ENCODE assay signal across 1 cellular context in the genomic region with DNA sequence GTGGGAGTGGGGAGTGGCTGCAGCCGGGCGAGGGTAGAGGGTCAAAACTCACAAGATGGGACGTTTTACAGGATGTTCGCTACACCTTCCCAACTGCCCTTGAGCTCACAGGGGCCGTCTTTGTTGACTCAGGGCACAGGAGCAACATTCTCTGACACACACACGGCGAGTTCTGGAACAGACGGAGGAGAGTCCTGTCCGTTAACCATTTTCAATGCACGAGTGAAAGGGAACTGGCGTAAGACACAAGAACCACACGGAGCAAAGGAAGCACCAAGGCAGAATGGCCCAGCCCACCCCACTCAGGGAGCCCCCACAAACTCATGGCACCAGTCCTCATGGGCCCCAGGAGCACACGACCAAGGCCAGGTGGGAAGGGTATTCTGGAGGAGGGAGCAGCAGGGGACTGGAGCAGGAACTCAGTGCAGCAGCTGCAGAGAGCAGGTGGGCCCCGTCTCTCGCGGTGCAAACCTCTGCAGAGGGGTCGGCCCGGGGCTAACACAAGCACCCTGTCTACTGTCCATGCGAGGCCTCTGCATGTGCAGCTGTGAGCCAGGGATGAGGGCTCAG.
TF ChIP-seq lines count a peak whose summit lies in the region.

No MANE protein-coding gene starts in this region.

TF ChIP-seq in HepG2, 621 proteins besides CTCF, POLR2A, EP300 and RAD21 (continued from another document and continues in another):
- TF ChIP-seq ZNF18 (CRISPR knock-in tag; IDR thresholded peaks at IDR 0.05; ENCODE audit: insufficient replicate concordance) (peak; percentile 31), ZSCAN9 (CRISPR knock-in tag; IDR thresholded peaks at IDR 0.05; ENCODE audit: borderline replicate concordance) (peak; percentile 50; the same call in 1 of the 2 replicates), GPN1 (CRISPR knock-in tag; IDR thresholded peaks at IDR 0.05; ENCODE audit: borderline replicate concordance) (no peak), ZMYM2 (CRISPR knock-in tag; IDR thresholded peaks at IDR 0.05) (0 out of 2 replicates have a peak, but pooled peaks have one; percentile 15), ZNF143 (CRISPR knock-in tag; IDR thresholded peaks at IDR 0.05) (peak; percentile 46; the same call in 1 of the 2 replicates), ZNF678 (CRISPR knock-in tag; IDR thresholded peaks at IDR 0.05) (no peak), FOXO1 (CRISPR knock-in tag; IDR thresholded peaks at IDR 0.05) (peak; percentile 61; the same call in 1 of the 2 replicates), SKI (IDR thresholded peaks at IDR 0.05; ENCODE audit: partially characterized antibody) (no peak), ZNF205 (CRISPR knock-in tag; IDR thresholded peaks at IDR 0.05) (peak; percentile 82; the same call in 1 of the 2 replicates), SP5 (CRISPR knock-in tag; IDR thresholded peaks at IDR 0.05; ENCODE audit: borderline replicate concordance, low read depth) (peak; percentile 42; the same call in 1 of the 2 replicates), SCMH1 (CRISPR knock-in tag; IDR thresholded peaks at IDR 0.05; ENCODE audit: borderline replicate concordance) (no peak), ZNF891 (CRISPR knock-in tag; IDR thresholded peaks at IDR 0.05) (peak; percentile 57; the same call in 1 of the 2 replicates), SRF (IDR thresholded peaks at IDR 0.05; ENCODE audit: low read depth, low read length) (no peak)
- TF ChIP-seq, protein P1, sequence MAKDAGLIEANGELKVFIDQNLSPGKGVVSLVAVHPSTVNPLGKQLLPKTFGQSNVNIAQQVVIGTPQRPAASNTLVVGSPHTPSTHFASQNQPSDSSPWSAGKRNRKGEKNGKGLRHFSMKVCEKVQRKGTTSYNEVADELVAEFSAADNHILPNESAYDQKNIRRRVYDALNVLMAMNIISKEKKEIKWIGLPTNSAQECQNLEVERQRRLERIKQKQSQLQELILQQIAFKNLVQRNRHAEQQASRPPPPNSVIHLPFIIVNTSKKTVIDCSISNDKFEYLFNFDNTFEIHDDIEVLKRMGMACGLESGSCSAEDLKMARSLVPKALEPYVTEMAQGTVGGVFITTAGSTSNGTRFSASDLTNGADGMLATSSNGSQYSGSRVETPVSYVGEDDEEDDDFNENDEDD (CRISPR knock-in tag; IDR thresholded peaks at IDR 0.05; ENCODE audit: borderline replicate concordance) = peak; percentile 24; the same call in 1 of the 2 replicates
- TF ChIP-seq, protein P2, sequence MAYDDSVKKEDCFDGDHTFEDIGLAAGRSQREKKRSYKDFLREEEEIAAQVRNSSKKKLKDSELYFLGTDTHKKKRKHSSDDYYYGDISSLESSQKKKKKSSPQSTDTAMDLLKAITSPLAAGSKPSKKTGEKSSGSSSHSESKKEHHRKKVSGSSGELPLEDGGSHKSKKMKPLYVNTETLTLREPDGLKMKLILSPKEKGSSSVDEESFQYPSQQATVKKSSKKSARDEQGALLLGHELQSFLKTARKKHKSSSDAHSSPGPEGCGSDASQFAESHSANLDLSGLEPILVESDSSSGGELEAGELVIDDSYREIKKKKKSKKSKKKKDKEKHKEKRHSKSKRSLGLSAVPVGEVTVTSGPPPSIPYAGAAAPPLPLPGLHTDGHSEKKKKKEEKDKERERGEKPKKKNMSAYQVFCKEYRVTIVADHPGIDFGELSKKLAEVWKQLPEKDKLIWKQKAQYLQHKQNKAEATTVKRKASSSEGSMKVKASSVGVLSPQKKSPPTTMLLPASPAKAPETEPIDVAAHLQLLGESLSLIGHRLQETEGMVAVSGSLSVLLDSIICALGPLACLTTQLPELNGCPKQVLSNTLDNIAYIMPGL (CRISPR knock-in tag; IDR thresholded peaks at IDR 0.05; ENCODE audit: borderline replicate concordance in 1 of 2, low read depth in 1 of 2) = peak in 1 of 2 experiments; percentile 44; a peak in 1 of 4 replicates
- TF ChIP-seq, protein P3, sequence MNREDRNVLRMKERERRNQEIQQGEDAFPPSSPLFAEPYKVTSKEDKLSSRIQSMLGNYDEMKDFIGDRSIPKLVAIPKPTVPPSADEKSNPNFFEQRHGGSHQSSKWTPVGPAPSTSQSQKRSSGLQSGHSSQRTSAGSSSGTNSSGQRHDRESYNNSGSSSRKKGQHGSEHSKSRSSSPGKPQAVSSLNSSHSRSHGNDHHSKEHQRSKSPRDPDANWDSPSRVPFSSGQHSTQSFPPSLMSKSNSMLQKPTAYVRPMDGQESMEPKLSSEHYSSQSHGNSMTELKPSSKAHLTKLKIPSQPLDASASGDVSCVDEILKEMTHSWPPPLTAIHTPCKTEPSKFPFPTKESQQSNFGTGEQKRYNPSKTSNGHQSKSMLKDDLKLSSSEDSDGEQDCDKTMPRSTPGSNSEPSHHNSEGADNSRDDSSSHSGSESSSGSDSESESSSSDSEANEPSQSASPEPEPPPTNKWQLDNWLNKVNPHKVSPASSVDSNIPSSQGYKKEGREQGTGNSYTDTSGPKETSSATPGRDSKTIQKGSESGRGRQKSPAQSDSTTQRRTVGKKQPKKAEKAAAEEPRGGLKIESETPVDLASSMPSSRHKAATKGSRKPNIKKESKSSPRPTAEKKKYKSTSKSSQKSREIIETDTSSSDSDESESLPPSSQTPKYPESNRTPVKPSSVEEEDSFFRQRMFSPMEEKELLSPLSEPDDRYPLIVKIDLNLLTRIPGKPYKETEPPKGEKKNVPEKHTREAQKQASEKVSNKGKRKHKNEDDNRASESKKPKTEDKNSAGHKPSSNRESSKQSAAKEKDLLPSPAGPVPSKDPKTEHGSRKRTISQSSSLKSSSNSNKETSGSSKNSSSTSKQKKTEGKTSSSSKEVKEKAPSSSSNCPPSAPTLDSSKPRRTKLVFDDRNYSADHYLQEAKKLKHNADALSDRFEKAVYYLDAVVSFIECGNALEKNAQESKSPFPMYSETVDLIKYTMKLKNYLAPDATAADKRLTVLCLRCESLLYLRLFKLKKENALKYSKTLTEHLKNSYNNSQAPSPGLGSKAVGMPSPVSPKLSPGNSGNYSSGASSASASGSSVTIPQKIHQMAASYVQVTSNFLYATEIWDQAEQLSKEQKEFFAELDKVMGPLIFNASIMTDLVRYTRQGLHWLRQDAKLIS (CRISPR knock-in tag; IDR thresholded peaks at IDR 0.05) = 0 out of 2 replicates have a peak, but pooled peaks have one; percentile 24
- TF ChIP-seq, protein P4, sequence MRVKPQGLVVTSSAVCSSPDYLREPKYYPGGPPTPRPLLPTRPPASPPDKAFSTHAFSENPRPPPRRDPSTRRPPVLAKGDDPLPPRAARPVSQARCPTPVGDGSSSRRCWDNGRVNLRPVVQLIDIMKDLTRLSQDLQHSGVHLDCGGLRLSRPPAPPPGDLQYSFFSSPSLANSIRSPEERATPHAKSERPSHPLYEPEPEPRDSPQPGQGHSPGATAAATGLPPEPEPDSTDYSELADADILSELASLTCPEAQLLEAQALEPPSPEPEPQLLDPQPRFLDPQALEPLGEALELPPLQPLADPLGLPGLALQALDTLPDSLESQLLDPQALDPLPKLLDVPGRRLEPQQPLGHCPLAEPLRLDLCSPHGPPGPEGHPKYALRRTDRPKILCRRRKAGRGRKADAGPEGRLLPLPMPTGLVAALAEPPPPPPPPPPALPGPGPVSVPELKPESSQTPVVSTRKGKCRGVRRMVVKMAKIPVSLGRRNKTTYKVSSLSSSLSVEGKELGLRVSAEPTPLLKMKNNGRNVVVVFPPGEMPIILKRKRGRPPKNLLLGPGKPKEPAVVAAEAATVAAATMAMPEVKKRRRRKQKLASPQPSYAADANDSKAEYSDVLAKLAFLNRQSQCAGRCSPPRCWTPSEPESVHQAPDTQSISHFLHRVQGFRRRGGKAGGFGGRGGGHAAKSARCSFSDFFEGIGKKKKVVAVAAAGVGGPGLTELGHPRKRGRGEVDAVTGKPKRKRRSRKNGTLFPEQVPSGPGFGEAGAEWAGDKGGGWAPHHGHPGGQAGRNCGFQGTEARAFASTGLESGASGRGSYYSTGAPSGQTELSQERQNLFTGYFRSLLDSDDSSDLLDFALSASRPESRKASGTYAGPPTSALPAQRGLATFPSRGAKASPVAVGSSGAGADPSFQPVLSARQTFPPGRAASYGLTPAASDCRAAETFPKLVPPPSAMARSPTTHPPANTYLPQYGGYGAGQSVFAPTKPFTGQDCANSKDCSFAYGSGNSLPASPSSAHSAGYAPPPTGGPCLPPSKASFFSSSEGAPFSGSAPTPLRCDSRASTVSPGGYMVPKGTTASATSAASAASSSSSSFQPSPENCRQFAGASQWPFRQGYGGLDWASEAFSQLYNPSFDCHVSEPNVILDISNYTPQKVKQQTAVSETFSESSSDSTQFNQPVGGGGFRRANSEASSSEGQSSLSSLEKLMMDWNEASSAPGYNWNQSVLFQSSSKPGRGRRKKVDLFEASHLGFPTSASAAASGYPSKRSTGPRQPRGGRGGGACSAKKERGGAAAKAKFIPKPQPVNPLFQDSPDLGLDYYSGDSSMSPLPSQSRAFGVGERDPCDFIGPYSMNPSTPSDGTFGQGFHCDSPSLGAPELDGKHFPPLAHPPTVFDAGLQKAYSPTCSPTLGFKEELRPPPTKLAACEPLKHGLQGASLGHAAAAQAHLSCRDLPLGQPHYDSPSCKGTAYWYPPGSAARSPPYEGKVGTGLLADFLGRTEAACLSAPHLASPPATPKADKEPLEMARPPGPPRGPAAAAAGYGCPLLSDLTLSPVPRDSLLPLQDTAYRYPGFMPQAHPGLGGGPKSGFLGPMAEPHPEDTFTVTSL (CRISPR knock-in tag; IDR thresholded peaks at IDR 0.05; ENCODE audit: borderline replicate concordance) = 0 out of 2 replicates have a peak, but pooled peaks have one; percentile 56
- TF ChIP-seq, protein P5, sequence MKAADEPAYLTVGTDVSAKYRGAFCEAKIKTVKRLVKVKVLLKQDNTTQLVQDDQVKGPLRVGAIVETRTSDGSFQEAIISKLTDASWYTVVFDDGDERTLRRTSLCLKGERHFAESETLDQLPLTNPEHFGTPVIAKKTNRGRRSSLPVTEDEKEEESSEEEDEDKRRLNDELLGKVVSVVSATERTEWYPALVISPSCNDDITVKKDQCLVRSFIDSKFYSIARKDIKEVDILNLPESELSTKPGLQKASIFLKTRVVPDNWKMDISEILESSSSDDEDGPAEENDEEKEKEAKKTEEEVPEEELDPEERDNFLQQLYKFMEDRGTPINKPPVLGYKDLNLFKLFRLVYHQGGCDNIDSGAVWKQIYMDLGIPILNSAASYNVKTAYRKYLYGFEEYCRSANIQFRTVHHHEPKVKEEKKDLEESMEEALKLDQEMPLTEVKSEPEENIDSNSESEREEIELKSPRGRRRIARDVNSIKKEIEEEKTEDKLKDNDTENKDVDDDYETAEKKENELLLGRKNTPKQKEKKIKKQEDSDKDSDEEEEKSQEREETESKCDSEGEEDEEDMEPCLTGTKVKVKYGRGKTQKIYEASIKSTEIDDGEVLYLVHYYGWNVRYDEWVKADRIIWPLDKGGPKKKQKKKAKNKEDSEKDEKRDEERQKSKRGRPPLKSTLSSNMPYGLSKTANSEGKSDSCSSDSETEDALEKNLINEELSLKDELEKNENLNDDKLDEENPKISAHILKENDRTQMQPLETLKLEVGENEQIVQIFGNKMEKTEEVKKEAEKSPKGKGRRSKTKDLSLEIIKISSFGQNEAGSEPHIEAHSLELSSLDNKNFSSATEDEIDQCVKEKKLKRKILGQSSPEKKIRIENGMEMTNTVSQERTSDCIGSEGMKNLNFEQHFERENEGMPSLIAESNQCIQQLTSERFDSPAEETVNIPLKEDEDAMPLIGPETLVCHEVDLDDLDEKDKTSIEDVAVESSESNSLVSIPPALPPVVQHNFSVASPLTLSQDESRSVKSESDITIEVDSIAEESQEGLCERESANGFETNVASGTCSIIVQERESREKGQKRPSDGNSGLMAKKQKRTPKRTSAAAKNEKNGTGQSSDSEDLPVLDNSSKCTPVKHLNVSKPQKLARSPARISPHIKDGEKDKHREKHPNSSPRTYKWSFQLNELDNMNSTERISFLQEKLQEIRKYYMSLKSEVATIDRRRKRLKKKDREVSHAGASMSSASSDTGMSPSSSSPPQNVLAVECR (CRISPR knock-in tag; IDR thresholded peaks at IDR 0.05; ENCODE audit: borderline replicate concordance) = peak; percentile 56; the same call in 1 of the 2 replicates
- TF ChIP-seq, protein P6, sequence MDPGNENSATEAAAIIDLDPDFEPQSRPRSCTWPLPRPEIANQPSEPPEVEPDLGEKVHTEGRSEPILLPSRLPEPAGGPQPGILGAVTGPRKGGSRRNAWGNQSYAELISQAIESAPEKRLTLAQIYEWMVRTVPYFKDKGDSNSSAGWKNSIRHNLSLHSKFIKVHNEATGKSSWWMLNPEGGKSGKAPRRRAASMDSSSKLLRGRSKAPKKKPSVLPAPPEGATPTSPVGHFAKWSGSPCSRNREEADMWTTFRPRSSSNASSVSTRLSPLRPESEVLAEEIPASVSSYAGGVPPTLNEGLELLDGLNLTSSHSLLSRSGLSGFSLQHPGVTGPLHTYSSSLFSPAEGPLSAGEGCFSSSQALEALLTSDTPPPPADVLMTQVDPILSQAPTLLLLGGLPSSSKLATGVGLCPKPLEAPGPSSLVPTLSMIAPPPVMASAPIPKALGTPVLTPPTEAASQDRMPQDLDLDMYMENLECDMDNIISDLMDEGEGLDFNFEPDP (CRISPR knock-in tag; conservative IDR thresholded peaks at IDR 0.05) = no peak
- TF ChIP-seq, protein P7, sequence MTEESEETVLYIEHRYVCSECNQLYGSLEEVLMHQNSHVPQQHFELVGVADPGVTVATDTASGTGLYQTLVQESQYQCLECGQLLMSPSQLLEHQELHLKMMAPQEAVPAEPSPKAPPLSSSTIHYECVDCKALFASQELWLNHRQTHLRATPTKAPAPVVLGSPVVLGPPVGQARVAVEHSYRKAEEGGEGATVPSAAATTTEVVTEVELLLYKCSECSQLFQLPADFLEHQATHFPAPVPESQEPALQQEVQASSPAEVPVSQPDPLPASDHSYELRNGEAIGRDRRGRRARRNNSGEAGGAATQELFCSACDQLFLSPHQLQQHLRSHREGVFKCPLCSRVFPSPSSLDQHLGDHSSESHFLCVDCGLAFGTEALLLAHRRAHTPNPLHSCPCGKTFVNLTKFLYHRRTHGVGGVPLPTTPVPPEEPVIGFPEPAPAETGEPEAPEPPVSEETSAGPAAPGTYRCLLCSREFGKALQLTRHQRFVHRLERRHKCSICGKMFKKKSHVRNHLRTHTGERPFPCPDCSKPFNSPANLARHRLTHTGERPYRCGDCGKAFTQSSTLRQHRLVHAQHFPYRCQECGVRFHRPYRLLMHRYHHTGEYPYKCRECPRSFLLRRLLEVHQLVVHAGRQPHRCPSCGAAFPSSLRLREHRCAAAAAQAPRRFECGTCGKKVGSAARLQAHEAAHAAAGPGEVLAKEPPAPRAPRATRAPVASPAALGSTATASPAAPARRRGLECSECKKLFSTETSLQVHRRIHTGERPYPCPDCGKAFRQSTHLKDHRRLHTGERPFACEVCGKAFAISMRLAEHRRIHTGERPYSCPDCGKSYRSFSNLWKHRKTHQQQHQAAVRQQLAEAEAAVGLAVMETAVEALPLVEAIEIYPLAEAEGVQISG (CRISPR knock-in tag; IDR thresholded peaks at IDR 0.05) = peak; percentile 66
- TF ChIP-seq, protein P8, sequence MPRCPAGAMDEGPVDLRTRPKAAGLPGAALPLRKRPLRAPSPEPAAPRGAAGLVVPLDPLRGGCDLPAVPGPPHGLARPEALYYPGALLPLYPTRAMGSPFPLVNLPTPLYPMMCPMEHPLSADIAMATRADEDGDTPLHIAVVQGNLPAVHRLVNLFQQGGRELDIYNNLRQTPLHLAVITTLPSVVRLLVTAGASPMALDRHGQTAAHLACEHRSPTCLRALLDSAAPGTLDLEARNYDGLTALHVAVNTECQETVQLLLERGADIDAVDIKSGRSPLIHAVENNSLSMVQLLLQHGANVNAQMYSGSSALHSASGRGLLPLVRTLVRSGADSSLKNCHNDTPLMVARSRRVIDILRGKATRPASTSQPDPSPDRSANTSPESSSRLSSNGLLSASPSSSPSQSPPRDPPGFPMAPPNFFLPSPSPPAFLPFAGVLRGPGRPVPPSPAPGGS (CRISPR knock-in tag; IDR thresholded peaks at IDR 0.05) = no peak
